In genomic region chr11:121839821-121840220, GRCh38 we compare ENCODE assay signal across 16 cellular contexts.
"Had no signal": no experiment of that assay in that cellular context is flagged by ENCODE, and none has a peak within 500 bp of the region (broad histone marks: within the 10 kb centered on the region; RNA-seq: fewer than 3 reads in every experiment).

No MANE protein-coding gene starts in this region.

- H3K27me3 ChIP-seq: upper lobe of right lung had no signal

- DNase-seq: activated CD4-positive, alpha-beta T cell treated with anti-CD3 and anti-CD28 coated beads, Interleukin-2, amount 10 ng/mL, durations not matched to agents 24 days and 14 days; activated CD4-positive, CD25-positive, alpha-beta regulatory T cell; activated CD8-positive, alpha-beta memory T cell treated with anti-CD3 and anti-CD28 coated beads, Interleukin-2, amount 50 U/mL, for 4 hours; activated CD8-positive, alpha-beta T cell treated with anti-CD3 and anti-CD28 coated beads, Interleukin-2, amount 10 ng/mL, durations not matched to agents 7 days and 5 days; activated gamma-delta T cell; activated T-cell treated with anti-CD3 and anti-CD28 coated beads, Interleukin-2, amount 50 U/mL, for 48 hours; amygdala; foreskin melanocyte; mesendoderm; natural killer cell; nucleus accumbens; stimulated activated naive CD8-positive, alpha-beta T cell treated with anti-CD3 and anti-CD28 coated beads, Interleukin-15, amount 100 ng/mL, for 72 hours; upper lobe of right lung had no signal

- H3K36me3 ChIP-seq: upper lobe of right lung had no signal

- H3K27ac ChIP-seq: skin epidermis, upper lobe of right lung had no signal

- H3K4me3 ChIP-seq: skin epidermis, upper lobe of right lung had no signal

- H3K4me1 ChIP-seq: upper lobe of right lung had no signal

- ATAC-seq: activated CD8-positive, alpha-beta T cell treated with anti-CD3 and anti-CD28 coated beads, Interleukin-2, amount 10 ng/mL, durations not matched to agents 7 days and 5 days; activated naive CD4-positive, alpha-beta T cell treated with anti-CD3 and anti-CD28 coated beads, Interleukin-2, amount 50 U/mL, for 72 hours; esophagus mucosa; natural killer cell; stimulated activated naive CD8-positive, alpha-beta T cell treated with anti-CD3 and anti-CD28 coated beads, Interleukin-15, amount 100 ng/mL, for 72 hours; upper lobe of right lung had no signal

- H3K9me3 ChIP-seq: upper lobe of right lung had no signal
